Comparison of ENCODE assay signal across 1 cellular context in the genomic region with DNA sequence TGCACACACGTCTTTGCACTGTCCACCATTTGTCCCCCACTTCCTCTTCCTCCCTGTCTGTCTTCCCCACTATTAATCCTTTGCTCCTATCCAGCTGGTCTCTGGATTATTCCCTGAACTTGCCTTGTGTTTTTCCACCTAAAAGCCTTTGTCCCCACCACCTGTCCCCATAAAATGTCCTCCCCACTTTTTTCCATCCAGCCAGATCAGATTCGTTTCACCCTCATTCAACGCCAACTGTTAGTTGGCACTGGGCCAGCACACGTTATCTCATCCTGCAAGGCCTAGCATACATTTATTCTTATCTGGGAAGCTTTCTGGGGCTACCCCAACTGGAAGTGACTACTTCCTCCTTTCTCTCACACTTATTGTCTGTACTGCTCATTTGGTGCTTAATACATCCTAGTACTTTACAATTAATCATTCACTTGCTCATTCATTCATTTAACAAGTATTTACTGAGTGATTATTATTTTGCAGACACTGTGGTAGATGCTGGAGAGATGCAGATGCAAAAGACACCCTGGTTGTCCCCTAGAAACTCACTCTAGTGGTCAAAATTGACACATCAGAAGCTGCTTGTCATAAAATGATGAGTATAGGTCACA.
A peak's percentile ranks its signal among the peaks of the same experiment; 100 is the strongest.
TF ChIP-seq lines count a peak whose summit lies in the region.

No MANE protein-coding gene starts in this region.

TF ChIP-seq in K562, 482 proteins besides CTCF, POLR2A, EP300 and RAD21 (continued from another document and continues in another):
- TF ChIP-seq, protein P1, sequence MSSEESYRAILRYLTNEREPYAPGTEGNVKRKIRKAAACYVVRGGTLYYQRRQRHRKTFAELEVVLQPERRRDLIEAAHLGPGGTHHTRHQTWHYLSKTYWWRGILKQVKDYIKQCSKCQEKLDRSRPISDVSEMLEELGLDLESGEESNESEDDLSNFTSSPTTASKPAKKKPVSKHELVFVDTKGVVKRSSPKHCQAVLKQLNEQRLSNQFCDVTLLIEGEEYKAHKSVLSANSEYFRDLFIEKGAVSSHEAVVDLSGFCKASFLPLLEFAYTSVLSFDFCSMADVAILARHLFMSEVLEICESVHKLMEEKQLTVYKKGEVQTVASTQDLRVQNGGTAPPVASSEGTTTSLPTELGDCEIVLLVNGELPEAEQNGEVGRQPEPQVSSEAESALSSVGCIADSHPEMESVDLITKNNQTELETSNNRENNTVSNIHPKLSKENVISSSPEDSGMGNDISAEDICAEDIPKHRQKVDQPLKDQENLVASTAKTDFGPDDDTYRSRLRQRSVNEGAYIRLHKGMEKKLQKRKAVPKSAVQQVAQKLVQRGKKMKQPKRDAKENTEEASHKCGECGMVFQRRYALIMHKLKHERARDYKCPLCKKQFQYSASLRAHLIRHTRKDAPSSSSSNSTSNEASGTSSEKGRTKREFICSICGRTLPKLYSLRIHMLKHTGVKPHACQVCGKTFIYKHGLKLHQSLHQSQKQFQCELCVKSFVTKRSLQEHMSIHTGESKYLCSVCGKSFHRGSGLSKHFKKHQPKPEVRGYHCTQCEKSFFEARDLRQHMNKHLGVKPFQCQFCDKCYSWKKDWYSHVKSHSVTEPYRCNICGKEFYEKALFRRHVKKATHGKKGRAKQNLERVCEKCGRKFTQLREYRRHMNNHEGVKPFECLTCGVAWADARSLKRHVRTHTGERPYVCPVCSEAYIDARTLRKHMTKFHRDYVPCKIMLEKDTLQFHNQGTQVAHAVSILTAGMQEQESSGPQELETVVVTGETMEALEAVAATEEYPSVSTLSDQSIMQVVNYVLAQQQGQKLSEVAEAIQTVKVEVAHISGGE (CRISPR knock-in tag; IDR thresholded peaks at IDR 0.05) = peak in 1 of 3 experiments; percentile 91; a peak in 2 of 6 replicates
- peak; percentile 79 for TF ChIP-seq DACH1 (IDR thresholded peaks at IDR 0.05; ENCODE audit: partially characterized antibody)
- TF ChIP-seq ZNF431 (CRISPR knock-in tag; IDR thresholded peaks at IDR 0.05) = no peak
- TF ChIP-seq HNRNPL (IDR thresholded peaks at IDR 0.05; ENCODE audit: low read depth, low read length) = no peak
- TF ChIP-seq NR3C1 (CRISPR knock-in tag; IDR thresholded peaks at IDR 0.05) = no peak
- TF ChIP-seq PYGO2 (tag; IDR thresholded peaks at IDR 0.05) = peak; percentile 70; the same call in 1 of the 2 replicates
- peak; percentile 69 for TF ChIP-seq ZNF589 (CRISPR knock-in tag; IDR thresholded peaks at IDR 0.05; ENCODE audit: low read depth)
- TF ChIP-seq EHMT2 (IDR thresholded peaks at IDR 0.05) = peak; percentile 84
- TF ChIP-seq, protein P2, sequence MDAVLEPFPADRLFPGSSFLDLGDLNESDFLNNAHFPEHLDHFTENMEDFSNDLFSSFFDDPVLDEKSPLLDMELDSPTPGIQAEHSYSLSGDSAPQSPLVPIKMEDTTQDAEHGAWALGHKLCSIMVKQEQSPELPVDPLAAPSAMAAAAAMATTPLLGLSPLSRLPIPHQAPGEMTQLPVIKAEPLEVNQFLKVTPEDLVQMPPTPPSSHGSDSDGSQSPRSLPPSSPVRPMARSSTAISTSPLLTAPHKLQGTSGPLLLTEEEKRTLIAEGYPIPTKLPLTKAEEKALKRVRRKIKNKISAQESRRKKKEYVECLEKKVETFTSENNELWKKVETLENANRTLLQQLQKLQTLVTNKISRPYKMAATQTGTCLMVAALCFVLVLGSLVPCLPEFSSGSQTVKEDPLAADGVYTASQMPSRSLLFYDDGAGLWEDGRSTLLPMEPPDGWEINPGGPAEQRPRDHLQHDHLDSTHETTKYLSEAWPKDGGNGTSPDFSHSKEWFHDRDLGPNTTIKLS (IDR thresholded peaks at IDR 0.05; ENCODE audit: borderline replicate concordance, low read depth) = peak; percentile 72; the same call in 1 of the 2 replicates
- TF ChIP-seq CC2D1A (IDR thresholded peaks at IDR 0.05) = peak; percentile 86
- TF ChIP-seq ZFX (CRISPR knock-in tag; IDR thresholded peaks at IDR 0.05) = 0 out of 2 replicates have a peak, but pooled peaks have one; percentile 15
- TF ChIP-seq, protein P3, sequence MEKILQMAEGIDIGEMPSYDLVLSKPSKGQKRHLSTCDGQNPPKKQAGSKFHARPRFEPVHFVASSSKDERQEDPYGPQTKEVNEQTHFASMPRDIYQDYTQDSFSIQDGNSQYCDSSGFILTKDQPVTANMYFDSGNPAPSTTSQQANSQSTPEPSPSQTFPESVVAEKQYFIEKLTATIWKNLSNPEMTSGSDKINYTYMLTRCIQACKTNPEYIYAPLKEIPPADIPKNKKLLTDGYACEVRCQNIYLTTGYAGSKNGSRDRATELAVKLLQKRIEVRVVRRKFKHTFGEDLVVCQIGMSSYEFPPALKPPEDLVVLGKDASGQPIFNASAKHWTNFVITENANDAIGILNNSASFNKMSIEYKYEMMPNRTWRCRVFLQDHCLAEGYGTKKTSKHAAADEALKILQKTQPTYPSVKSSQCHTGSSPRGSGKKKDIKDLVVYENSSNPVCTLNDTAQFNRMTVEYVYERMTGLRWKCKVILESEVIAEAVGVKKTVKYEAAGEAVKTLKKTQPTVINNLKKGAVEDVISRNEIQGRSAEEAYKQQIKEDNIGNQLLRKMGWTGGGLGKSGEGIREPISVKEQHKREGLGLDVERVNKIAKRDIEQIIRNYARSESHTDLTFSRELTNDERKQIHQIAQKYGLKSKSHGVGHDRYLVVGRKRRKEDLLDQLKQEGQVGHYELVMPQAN (IDR thresholded peaks at IDR 0.05; ENCODE audit: borderline replicate concordance) = peak; percentile 63
- peak; percentile 49; the same call in 1 of the 2 replicates for TF ChIP-seq MXI1 (IDR thresholded peaks at IDR 0.05; ENCODE audit: low read depth, low read length)
- TF ChIP-seq, protein P4, sequence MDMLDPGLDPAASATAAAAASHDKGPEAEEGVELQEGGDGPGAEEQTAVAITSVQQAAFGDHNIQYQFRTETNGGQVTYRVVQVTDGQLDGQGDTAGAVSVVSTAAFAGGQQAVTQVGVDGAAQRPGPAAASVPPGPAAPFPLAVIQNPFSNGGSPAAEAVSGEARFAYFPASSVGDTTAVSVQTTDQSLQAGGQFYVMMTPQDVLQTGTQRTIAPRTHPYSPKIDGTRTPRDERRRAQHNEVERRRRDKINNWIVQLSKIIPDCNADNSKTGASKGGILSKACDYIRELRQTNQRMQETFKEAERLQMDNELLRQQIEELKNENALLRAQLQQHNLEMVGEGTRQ (CRISPR knock-in tag; IDR thresholded peaks at IDR 0.05) = no peak
- TF ChIP-seq ARHGAP35 (IDR thresholded peaks at IDR 0.05; ENCODE audit: partially characterized antibody) = peak; percentile 52
- TF ChIP-seq KHSRP (IDR thresholded peaks at IDR 0.05) = peak; percentile 43; the same call in 1 of the 2 replicates
- TF ChIP-seq, protein P5, sequence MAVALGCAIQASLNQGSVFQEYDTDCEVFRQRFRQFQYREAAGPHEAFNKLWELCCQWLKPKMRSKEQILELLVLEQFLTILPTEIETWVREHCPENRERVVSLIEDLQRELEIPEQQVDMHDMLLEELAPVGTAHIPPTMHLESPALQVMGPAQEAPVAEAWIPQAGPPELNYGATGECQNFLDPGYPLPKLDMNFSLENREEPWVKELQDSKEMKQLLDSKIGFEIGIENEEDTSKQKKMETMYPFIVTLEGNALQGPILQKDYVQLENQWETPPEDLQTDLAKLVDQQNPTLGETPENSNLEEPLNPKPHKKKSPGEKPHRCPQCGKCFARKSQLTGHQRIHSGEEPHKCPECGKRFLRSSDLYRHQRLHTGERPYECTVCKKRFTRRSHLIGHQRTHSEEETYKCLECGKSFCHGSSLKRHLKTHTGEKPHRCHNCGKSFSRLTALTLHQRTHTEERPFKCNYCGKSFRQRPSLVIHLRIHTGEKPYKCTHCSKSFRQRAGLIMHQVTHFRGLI (CRISPR knock-in tag; IDR thresholded peaks at IDR 0.05) = 0 out of 2 replicates have a peak, but pooled peaks have one; percentile 56
- TF ChIP-seq, protein P6, sequence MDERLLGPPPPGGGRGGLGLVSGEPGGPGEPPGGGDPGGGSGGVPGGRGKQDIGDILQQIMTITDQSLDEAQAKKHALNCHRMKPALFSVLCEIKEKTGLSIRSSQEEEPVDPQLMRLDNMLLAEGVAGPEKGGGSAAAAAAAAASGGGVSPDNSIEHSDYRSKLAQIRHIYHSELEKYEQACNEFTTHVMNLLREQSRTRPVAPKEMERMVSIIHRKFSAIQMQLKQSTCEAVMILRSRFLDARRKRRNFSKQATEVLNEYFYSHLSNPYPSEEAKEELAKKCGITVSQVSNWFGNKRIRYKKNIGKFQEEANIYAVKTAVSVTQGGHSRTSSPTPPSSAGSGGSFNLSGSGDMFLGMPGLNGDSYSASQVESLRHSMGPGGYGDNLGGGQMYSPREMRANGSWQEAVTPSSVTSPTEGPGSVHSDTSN (CRISPR knock-in tag; IDR thresholded peaks at IDR 0.05; ENCODE audit: low read depth) = no peak
- TF ChIP-seq, protein P6 (tag; conservative IDR thresholded peaks at IDR 0.05; ENCODE audit: low read depth) = peak; percentile 86
- TF ChIP-seq NFYB (IDR thresholded peaks at IDR 0.05; ENCODE audit: extremely low read depth, insufficient read length) = no peak
- 0 out of 3 replicates have a peak, but pooled peaks of 1 of the 2 experiments have one; percentile 30 for TF ChIP-seq CBX3 (IDR thresholded peaks at IDR 0.05; ENCODE audit: borderline replicate concordance in 1 of 2, low read length in 2 of 2)
- TF ChIP-seq GTF2E2 (tag; IDR thresholded peaks at IDR 0.05) = peak; percentile 39; the same call in 1 of the 2 replicates
- no peak for TF ChIP-seq BRCA1 (IDR thresholded peaks at IDR 0.05)
- TF ChIP-seq BRCA1 (CRISPR knock-in tag; IDR thresholded peaks at IDR 0.05) = no peak
- TF ChIP-seq TEAD1 (CRISPR knock-in tag; IDR thresholded peaks at IDR 0.05) = peak; percentile 52 to 73; a peak in 2 of 4 replicates
- TF ChIP-seq SMARCE1 (IDR thresholded peaks at IDR 0.05) = peak; percentile 99
- TF ChIP-seq ZNF263 (CRISPR knock-in tag; IDR thresholded peaks at IDR 0.05; ENCODE audit: borderline replicate concordance) = no peak
- peak in 1 of 2 experiments; percentile 93; a peak in 2 of 4 replicates for TF ChIP-seq TBL1XR1 (IDR thresholded peaks at IDR 0.05; ENCODE audit: low read length in 2 of 2)
- peak; percentile 99 for TF ChIP-seq ARID1B (IDR thresholded peaks at IDR 0.05)
- TF ChIP-seq FOXM1 (IDR thresholded peaks at IDR 0.05; ENCODE audit: low read depth) = peak; percentile 86
- TF ChIP-seq FOXM1 (CRISPR knock-in tag; IDR thresholded peaks at IDR 0.05; ENCODE audit: low read depth) = no peak
- TF ChIP-seq ARNT (IDR thresholded peaks at IDR 0.05) = peak; percentile 89 to 90
- TF ChIP-seq NBN (IDR thresholded peaks at IDR 0.05; ENCODE audit: low read depth) = peak; percentile 89; the same call in 1 of the 2 replicates
- TF ChIP-seq, protein P7, sequence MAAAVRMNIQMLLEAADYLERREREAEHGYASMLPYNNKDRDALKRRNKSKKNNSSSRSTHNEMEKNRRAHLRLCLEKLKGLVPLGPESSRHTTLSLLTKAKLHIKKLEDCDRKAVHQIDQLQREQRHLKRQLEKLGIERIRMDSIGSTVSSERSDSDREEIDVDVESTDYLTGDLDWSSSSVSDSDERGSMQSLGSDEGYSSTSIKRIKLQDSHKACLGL (CRISPR knock-in tag; IDR thresholded peaks at IDR 0.05; ENCODE audit: borderline replicate concordance, poor library complexity, severe bottlenecking) = no peak
- TF ChIP-seq ATF7 (IDR thresholded peaks at IDR 0.05) = peak; percentile 83
- 0 out of 2 replicates have a peak, but pooled peaks have one; percentile 68 for TF ChIP-seq ERF (CRISPR knock-in tag; IDR thresholded peaks at IDR 0.05)
- TF ChIP-seq, protein P8, sequence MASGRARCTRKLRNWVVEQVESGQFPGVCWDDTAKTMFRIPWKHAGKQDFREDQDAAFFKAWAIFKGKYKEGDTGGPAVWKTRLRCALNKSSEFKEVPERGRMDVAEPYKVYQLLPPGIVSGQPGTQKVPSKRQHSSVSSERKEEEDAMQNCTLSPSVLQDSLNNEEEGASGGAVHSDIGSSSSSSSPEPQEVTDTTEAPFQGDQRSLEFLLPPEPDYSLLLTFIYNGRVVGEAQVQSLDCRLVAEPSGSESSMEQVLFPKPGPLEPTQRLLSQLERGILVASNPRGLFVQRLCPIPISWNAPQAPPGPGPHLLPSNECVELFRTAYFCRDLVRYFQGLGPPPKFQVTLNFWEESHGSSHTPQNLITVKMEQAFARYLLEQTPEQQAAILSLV (tag; IDR thresholded peaks at IDR 0.05) = no peak
- TF ChIP-seq ZNF232 (CRISPR knock-in tag; IDR thresholded peaks at IDR 0.05) = no peak
- TF ChIP-seq RBM17 (IDR thresholded peaks at IDR 0.05; ENCODE audit: borderline replicate concordance, low read depth, low read length) = no peak
- TF ChIP-seq TRIM28 (IDR thresholded peaks at IDR 0.05) = peak; percentile 50; the same call in 1 of the 2 replicates
- no peak for TF ChIP-seq FUS (optimal IDR thresholded peaks at IDR 0.05; ENCODE audit: low read depth, low read length)
- peak; percentile 99 for TF ChIP-seq DPF2 (IDR thresholded peaks at IDR 0.05)
- TF ChIP-seq, protein P9, sequence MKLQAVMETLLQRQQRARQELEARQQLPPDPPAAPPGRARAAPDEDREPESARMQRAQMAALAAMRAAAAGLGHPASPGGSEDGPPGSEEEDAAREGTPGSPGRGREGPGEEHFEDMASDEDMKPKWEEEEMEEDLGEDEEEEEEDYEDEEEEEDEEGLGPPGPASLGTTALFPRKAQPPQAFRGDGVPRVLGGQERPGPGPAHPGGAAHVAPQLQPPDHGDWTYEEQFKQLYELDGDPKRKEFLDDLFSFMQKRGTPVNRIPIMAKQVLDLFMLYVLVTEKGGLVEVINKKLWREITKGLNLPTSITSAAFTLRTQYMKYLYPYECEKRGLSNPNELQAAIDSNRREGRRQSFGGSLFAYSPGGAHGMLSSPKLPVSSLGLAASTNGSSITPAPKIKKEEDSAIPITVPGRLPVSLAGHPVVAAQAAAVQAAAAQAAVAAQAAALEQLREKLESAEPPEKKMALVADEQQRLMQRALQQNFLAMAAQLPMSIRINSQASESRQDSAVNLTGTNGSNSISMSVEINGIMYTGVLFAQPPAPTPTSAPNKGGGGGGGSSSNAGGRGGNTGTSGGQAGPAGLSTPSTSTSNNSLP (IDR thresholded peaks at IDR 0.05; ENCODE audit: borderline replicate concordance, low read depth, low read length) = peak; percentile 49; the same call in 1 of the 2 replicates
